Comparison of ENCODE assay signal across 9 cellular contexts in the genomic region with DNA sequence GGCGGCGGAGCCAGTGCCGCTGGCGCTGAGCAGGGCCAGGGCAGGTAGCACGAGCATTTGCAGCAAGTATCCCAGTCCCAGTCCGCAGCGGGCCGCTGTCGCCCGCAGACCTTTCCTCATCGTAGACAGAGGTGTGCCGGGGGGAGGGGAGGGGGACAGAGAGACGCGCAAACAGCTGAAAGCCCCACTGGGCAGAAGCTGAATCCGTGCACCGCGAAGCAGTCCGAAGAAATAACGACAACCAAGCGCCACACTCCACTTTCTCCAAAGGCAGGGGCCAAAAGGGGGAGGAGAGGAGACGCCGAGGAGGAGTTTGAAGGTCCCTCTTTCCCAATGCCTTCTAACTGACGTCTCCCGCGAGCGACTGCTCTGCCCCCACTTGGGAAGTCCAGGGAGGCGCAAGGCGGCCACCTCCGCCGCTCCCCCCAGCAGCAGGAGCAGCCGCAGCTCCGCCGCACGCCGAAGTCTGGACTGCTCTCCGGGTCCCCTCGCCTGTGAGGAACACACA. TPM values are rescaled to one million over a fixed set of nuclear protein-coding genes. Genes with fewer than 3 reads are reported as not detected.
DNase-seq lines count a peak whose midpoint lies in the region; TF ChIP-seq lines count a peak whose summit lies in the region.
"Had no signal": no experiment of that assay in that cellular context is flagged by ENCODE, and none has a peak within 500 bp of the region (broad histone marks: within the 10 kb centered on the region; RNA-seq: fewer than 3 reads in every experiment).

A gene (minus strand): TSS at position 236 of the 508 bp plus-strand sequence.

- peaks cover 86% of the 10 kb centered on the region for H3K27me3 Mint-ChIP-seq in brain

- H3K4me3 ChIP-seq in retinal pigment epithelial cell (ENCODE audit: low read length) = peak within 1 kb of the TSS; percentile 59

- TF ChIP-seq CTCF in brain (conservative IDR thresholded peaks at IDR 0.05) = no peak
- TF ChIP-seq CTCF in retinal pigment epithelial cell (conservative IDR thresholded peaks at IDR 0.05; ENCODE audit: low read depth, low read length) = no peak

- H3K36me3 Mint-ChIP-seq in brain = no peaks in the 10 kb centered on the region
- H3K36me3 Mint-ChIP-seq: IgD-negative memory B cell had no signal

- DNase-seq in D341Med (ENCODE audit: low spot score) = peak; percentile 58
- DNase-seq in M059J (ENCODE audit: low read depth) = peak; percentile 65
- DNase-seq in iPS-NIHi11 (ENCODE audit: low spot score) = peak; percentile 60
- no peak for DNase-seq in retinal pigment epithelial cell (ENCODE audit: low read depth)
- no peak for DNase-seq in NCI-H526 treated with DMSO at 0.1 percent for 48 hours (lab: John Stamatoyannopoulos, UW)
- no peak for DNase-seq in OCI-M1 (lab: John Stamatoyannopoulos, UW)
- DNase-seq in AG08395 (ENCODE audit: low spot score) = no peak

- peak within 1 kb of the TSS; percentile 89 to 94 (median 94) for H3K4me3 Mint-ChIP-seq in brain

- no peaks in the 10 kb centered on the region for H3K9me3 Mint-ChIP-seq in brain
- H3K9me3 Mint-ChIP-seq: IgD-negative memory B cell had no signal

- H3K27ac Mint-ChIP-seq in brain = peak within 1 kb of the TSS; percentile 78 to 98 (median 89)
- H3K27ac Mint-ChIP-seq: IgD-negative memory B cell had no signal

- H3K4me1 Mint-ChIP-seq in brain = peaks cover 42% of the 10 kb centered on the region

RNA-seq across cellular contexts. Expression of the gene that starts here (rescaled TPM):
- 0.44 and 2.1 TPM in 2 replicates for total RNA-seq in M059J (2014; rRNA removed; shearing (Covaris generic))
- 3.7 TPM for polyA plus RNA-seq in brain (ENCODE audit: insufficient read depth, low read depth, low replicate concordance)
- polyA plus RNA-seq: IgD-negative memory B cell had no signal

Comparison
In these comparisons a context has a peak if more than half of its experiments do, and no peak if none do; other contexts are left out.
1. DNase-seq: peak in D341Med (single experiment), M059J (single experiment) and iPS-NIHi11 (single experiment); none in retinal pigment epithelial cell (single experiment), NCI-H526 treated with DMSO at 0.1 percent for 48 hours (single experiment), OCI-M1 (single experiment) and AG08395 (single experiment).